9 cellular contexts compared by ENCODE assay signal in genomic region chr10:87867453-87867852, GRCh38. TPM values are rescaled to one million over a fixed set of nuclear protein-coding genes. Genes with fewer than 3 reads are reported as not detected.
DNase-seq lines count a peak whose midpoint lies in the region; ATAC-seq, FAIRE-seq and TF ChIP-seq lines count a peak whose summit lies in the region.
"Had no signal": no experiment of that assay in that cellular context is flagged by ENCODE, and none has a peak within 500 bp of the region (broad histone marks: within the 10 kb centered on the region; RNA-seq: fewer than 3 reads in every experiment).

No MANE protein-coding gene starts in this region.

- H3K4me1 Mint-ChIP-seq in WTC11: peaks cover 31% of the 10 kb centered on the region

- no peak overlapping the region for H2BK15ac ChIP-seq in mesendoderm (replicated peaks; ENCODE audit: low read depth)

- no peak overlapping the region for H3K56ac ChIP-seq in mesendoderm (ENCODE audit: low read length)

- H2BK120ac ChIP-seq in mesendoderm (ENCODE audit: low read depth, low read length): no peak overlapping the region

- H3K27me3 Mint-ChIP-seq in WTC11 (ENCODE audit: low read depth): no peaks in the 10 kb centered on the region

- H3K27me3 ChIP-seq in HAP-1 (ENCODE audit: low read depth): no peaks in the 10 kb centered on the region
- no peaks in the 10 kb centered on the region for H3K27me3 ChIP-seq in foreskin keratinocyte
- H3K27me3 ChIP-seq in small intestine (ENCODE audit: control insufficient read depth in 2 of 2, insufficient read depth in 2 of 2, low read length in 2 of 2): no peaks in the 10 kb centered on the region
- no peaks in the 10 kb centered on the region for H3K27me3 ChIP-seq in mesendoderm (ENCODE audit: insufficient read depth, low read length, poor library complexity)

- H4K5ac ChIP-seq in mesendoderm (ENCODE audit: low read length): no peak overlapping the region

- peak overlapping the region; percentile 73 for H3K4me3 ChIP-seq in HAP-1
- no peak overlapping the region for H3K4me3 ChIP-seq in small intestine (ENCODE audit: low read depth in 1 of 2, low read length in 2 of 2)
- no peak overlapping the region for H3K4me3 ChIP-seq in mesendoderm (ENCODE audit: low read length)

- no peak overlapping the region for H3K23ac ChIP-seq in mesendoderm (ENCODE audit: low read length)

- peaks cover 44% of the 10 kb centered on the region for H3K79me2 ChIP-seq in mesendoderm (ENCODE audit: control insufficient read depth, insufficient read depth, low read length)

- POLR2A ChIA-PET in WTC11 (lab: Charles Lee): no interaction called here

- H3K27ac ChIP-seq in foreskin keratinocyte (peak overlapping the region; percentile 25), small intestine (ENCODE audit: low read depth in 1 of 2, low read length in 1 of 2) (no peak overlapping the region), mesendoderm (ENCODE audit: low read depth, low read length) (no peak overlapping the region)
- H3K27ac ChIP-seq: RWPE1 had no signal

- H3K36me3 ChIP-seq in HAP-1 (replicated peaks) (no peaks in the 10 kb centered on the region), small intestine (ENCODE audit: control insufficient read depth in 2 of 2, insufficient read depth in 2 of 2, low read length in 2 of 2) (no peaks in the 10 kb centered on the region), mesendoderm (ENCODE audit: control insufficient read depth, insufficient read depth, low read length) (no peaks in the 10 kb centered on the region)

- no peak for TF ChIP-seq CTCF in WTC11 (IDR thresholded peaks at IDR 0.05)
- no peak for TF ChIP-seq CTCF in foreskin keratinocyte (conservative IDR thresholded peaks at IDR 0.05)

- no peaks in the 10 kb centered on the region for H3K79me1 ChIP-seq in mesendoderm (ENCODE audit: low read length)

- no peak overlapping the region for H2BK5ac ChIP-seq in mesendoderm (ENCODE audit: low read length)

- H3K27ac Mint-ChIP-seq in WTC11: no peak overlapping the region

- no peak overlapping the region for H3K4ac ChIP-seq in mesendoderm (ENCODE audit: low read depth, low read length)

- no peak overlapping the region for H2AK5ac ChIP-seq in mesendoderm (ENCODE audit: low read length)

- DNase-seq in HAP-1 (ENCODE audit: low spot score in 2 of 2) (no peak), WTC11 (ENCODE audit: low spot score) (no peak), foreskin keratinocyte (no peak), small intestine (peak; percentile 31), mesendoderm (no peak), retina (no peak)
- DNase-seq in stimulated activated CD8-positive, alpha-beta memory T cell treated with anti-CD3 and anti-CD28 coated beads, Interleukin-4, amount 100 ng/mL, for 48 hours: no peak

- peaks cover 9% of the 10 kb centered on the region for H3K36me3 Mint-ChIP-seq in WTC11

- no peak overlapping the region for H3K4me2 ChIP-seq in mesendoderm (ENCODE audit: low read length)

- in situ Hi-C loops in HAP-1 (cut with MboI; ENCODE audit: low sequenced_read_pairs): no loop called here

- H3K4me1 ChIP-seq in HAP-1: peaks cover 9% of the 10 kb centered on the region; the same call in 1 of the 2 replicates
- no peaks in the 10 kb centered on the region for H3K4me1 ChIP-seq in foreskin keratinocyte
- H3K4me1 ChIP-seq in small intestine (ENCODE audit: control insufficient read depth in 2 of 2, insufficient read depth in 1 of 2, low read depth in 1 of 2, low read length in 1 of 2): peaks cover 0 to 2% of the 10 kb centered on the region in 2 donors
- H3K4me1 ChIP-seq in mesendoderm (ENCODE audit: control insufficient read depth, low read depth, low read length): no peaks in the 10 kb centered on the region

- peak; percentile 70 for FAIRE-seq in small intestine (lab: Jason Lieb, UNC)

- CTCF ChIA-PET in WTC11 (lab: Charles Lee): no interaction called here

- H3K9me3 ChIP-seq in HAP-1 (no peaks in the 10 kb centered on the region), small intestine (ENCODE audit: control insufficient read depth, low read depth) (no peaks in the 10 kb centered on the region)

- H3K4me3 Mint-ChIP-seq in WTC11: peak overlapping the region; percentile 93

- H3K9me3 Mint-ChIP-seq in WTC11: no peaks in the 10 kb centered on the region

- no peak overlapping the region for H4K8ac ChIP-seq in mesendoderm (ENCODE audit: low read depth, low read length)

- no peak overlapping the region for H3K9ac ChIP-seq in mesendoderm (ENCODE audit: low read length)

- ATAC-seq in WTC11 (no peak), foreskin keratinocyte (no peak), GM21367 (IDR thresholded peaks at IDR 0.05; ENCODE audit: unreplicated experiment) (no peak)

- H3K18ac ChIP-seq in mesendoderm (ENCODE audit: low read length): no peak overlapping the region

TF ChIP-seq in WTC11, 78 proteins besides CTCF, POLR2A, EP300 and RAD21:
- TF ChIP-seq RORB (CRISPR knock-in tag; IDR thresholded peaks at IDR 0.05): no peak

RNA-seq across cellular contexts. Expression of gene PTEN, which starts 4.0 kb away (rescaled TPM):
- 44.5 to 54.2 TPM (median 45.6 TPM) in 3 replicates for total RNA-seq in WTC11 (2021)
- 45.2 and 51.3 TPM in 2 replicates for total RNA-seq in foreskin keratinocyte
- 15.8 and 17.2 TPM in 2 replicates for polyA plus RNA-seq in foreskin keratinocyte
- polyA plus RNA-seq in small intestine: 10 to 100 TPM; 18.8 to 30.5 (median 24.8) TPM
- 18.5 TPM for polyA plus RNA-seq in mesendoderm (2013, experiment 1 of 2)
- polyA plus RNA-seq in mesendoderm (2013, experiment 2 of 2): 18.1 TPM

RNA-seq across cellular contexts. Expression of gene KLLN, which starts 4.1 kb away (rescaled TPM):
- total RNA-seq in WTC11 (2021) (0.52 to 1.1 TPM (median 1.0 TPM) in 3 replicates), foreskin keratinocyte (0.24 and 0.35 TPM in 2 replicates)
- polyA plus RNA-seq in foreskin keratinocyte (0.11 and 0.16 TPM in 2 replicates), small intestine (under 1 TPM in 2 of 3 donors, not detected in 1; 0.27 to 0.55 TPM)
- 0.11 TPM for polyA plus RNA-seq in mesendoderm (2013, experiment 1 of 2)
- polyA plus RNA-seq in mesendoderm (2013, experiment 2 of 2): 0.15 TPM

RNA-seq across cellular contexts. Expression of gene ATAD1, which starts 49.4 kb away (rescaled TPM):
- total RNA-seq in WTC11 (2021): 43.7 to 46.7 TPM (median 45.5 TPM) in 3 replicates
- total RNA-seq in foreskin keratinocyte: 29.1 and 30.2 TPM in 2 replicates
- polyA plus RNA-seq in foreskin keratinocyte: 11.1 and 13.1 TPM in 2 replicates
- polyA plus RNA-seq in small intestine: 10 to 100 TPM in 1 of 3 donors, 1 to 10 TPM in 2; 5.1 to 17.5 (median 5.4) TPM
- polyA plus RNA-seq in mesendoderm (2013, experiment 1 of 2): 25.9 TPM
- polyA plus RNA-seq in mesendoderm (2013, experiment 2 of 2): 26.5 TPM
